ENCODE assay signal across 8 cellular contexts in genomic region chr6:44655368-44656342, GRCh38.
A peak's percentile ranks its signal among the peaks of the same experiment; 100 is the strongest.
DNase-seq lines count a peak whose midpoint lies in the region; ATAC-seq and TF ChIP-seq lines count a peak whose summit lies in the region.

No MANE protein-coding gene starts in this region.

- no peak overlapping the region for H3K27ac ChIP-seq in neural cell (ENCODE audit: low read length)

- TF ChIP-seq CTCF in GM12872 (IDR thresholded peaks at IDR 0.05; ENCODE audit: insufficient read depth, low read depth, low read length) (peak; percentile 96), fibroblast of mammary gland (conservative IDR thresholded peaks at IDR 0.05; ENCODE audit: control insufficient read depth, insufficient read depth, low read depth, low read length) (peak; percentile 89), neural cell (IDR thresholded peaks at IDR 0.05; ENCODE audit: poor library complexity, severe bottlenecking) (peak; percentile 94)

- no peak overlapping the region for H3K9ac ChIP-seq in neural cell (ENCODE audit: low read length)

- peak overlapping the region; percentile 74 to 77 for H3K4me3 Mint-ChIP-seq in activated T-cell treated with anti-CD3 and anti-CD28 coated beads, Interleukin-2, amount 50 U/mL, for 72 hours

- no peak overlapping the region for H3K4me3 ChIP-seq in fibroblast of mammary gland (ENCODE audit: control insufficient read depth, low read depth, low read length)
- H3K4me3 ChIP-seq in neural cell (ENCODE audit: low read length), result no peak overlapping the region

- H3K9me2 ChIP-seq in neural cell (ENCODE audit: insufficient read depth, low read length), result no peaks in the 10 kb centered on the region

- H3K4me1 Mint-ChIP-seq in activated T-cell treated with anti-CD3 and anti-CD28 coated beads, Interleukin-2, amount 50 U/mL, for 72 hours (ENCODE audit: low read depth), result peaks cover 9% of the 10 kb centered on the region

- H3K4me2 ChIP-seq in neural cell (ENCODE audit: low read length), result no peak overlapping the region

- peaks cover 0 to 3% of the 10 kb centered on the region in 2 donors for H3K36me3 Mint-ChIP-seq in activated T-cell treated with anti-CD3 and anti-CD28 coated beads, Interleukin-2, amount 50 U/mL, for 72 hours (ENCODE audit: insufficient read depth in 2 of 2)

- no peaks in the 10 kb centered on the region for H4K20me1 ChIP-seq in neural cell (ENCODE audit: insufficient read depth)

- H2AFZ ChIP-seq in neural cell (ENCODE audit: low read depth, low read length), result peak overlapping the region; percentile 41

- no peaks in the 10 kb centered on the region for H3K27me3 ChIP-seq in neural cell (ENCODE audit: insufficient read depth, low read depth, low read length)

- TF ChIP-seq EP300 in neural cell (conservative IDR thresholded peaks at IDR 0.05; ENCODE audit: poor library complexity, severe bottlenecking), result no peak

- ATAC-seq in activated T-cell treated with anti-CD3 and anti-CD28 coated beads, Interleukin-2, amount 50 U/mL, for 72 hours (replicated peaks in 1 of 2), result peak; percentile 87 to 88
- ATAC-seq in HG03139 (IDR thresholded peaks at IDR 0.05; ENCODE audit: unreplicated experiment), result no peak

- peak overlapping the region; percentile 95 for H3K27ac Mint-ChIP-seq in activated T-cell treated with anti-CD3 and anti-CD28 coated beads, Interleukin-2, amount 50 U/mL, for 72 hours

- TF ChIP-seq RAD21 in neural cell (conservative IDR thresholded peaks at IDR 0.05), result peak; percentile 95

- H3K9me3 ChIP-seq in neural cell (ENCODE audit: low read length), result no peaks in the 10 kb centered on the region

- peaks cover 3% of the 10 kb centered on the region in 2 donors for H3K9me3 Mint-ChIP-seq in activated T-cell treated with anti-CD3 and anti-CD28 coated beads, Interleukin-2, amount 50 U/mL, for 72 hours

- no peaks in the 10 kb centered on the region for H3K36me3 ChIP-seq in neural cell (ENCODE audit: insufficient read depth, low read length)

- H3K27me3 Mint-ChIP-seq in activated T-cell treated with anti-CD3 and anti-CD28 coated beads, Interleukin-2, amount 50 U/mL, for 72 hours (ENCODE audit: low read depth), result peaks cover 7% of the 10 kb centered on the region

- no peaks in the 10 kb centered on the region for H3F3A ChIP-seq in neural cell (ENCODE audit: insufficient read depth, low read length, poor library complexity, severe bottlenecking)

- DNase-seq in HUDEP-2 (lab: John Stamatoyannopoulos, UW; ENCODE audit: unreplicated experiment in 76 of 76) (peak in 46 of 76 experiments; percentile 7 to 66 (median 37)), RPMI8226 (peak; percentile 55), fibroblast of mammary gland (ENCODE audit: low read depth) (peak; percentile 77)
- DNase-seq in activated T-cell treated with anti-CD3 and anti-CD28 coated beads, Interleukin-2, amount 50 U/mL, for 72 hours, result peak; percentile 77 to 89
- DNase-seq in stimulated activated naive CD4-positive, alpha-beta T cell treated with Interleukin-2 at 50 U/mL for 16 hours (lab: John Stamatoyannopoulos, UW), result peak; percentile 69

- no peaks in the 10 kb centered on the region for H3K79me2 ChIP-seq in neural cell (replicated peaks; ENCODE audit: insufficient read depth, low read length)

TF ChIP-seq in neural cell, 6 proteins besides CTCF, POLR2A, EP300 and RAD21:
- TF ChIP-seq POLR2AphosphoS5 (IDR thresholded peaks at IDR 0.05) (no peak), TAF1 (IDR thresholded peaks at IDR 0.05; ENCODE audit: low read depth) (peak; percentile 21), REST (IDR thresholded peaks at IDR 0.05; ENCODE audit: borderline replicate concordance) (no peak), MXI1 (conservative IDR thresholded peaks at IDR 0.05; ENCODE audit: poor library complexity, severe bottlenecking) (no peak), SMC3 (conservative IDR thresholded peaks at IDR 0.05; ENCODE audit: poor library complexity) (peak; percentile 98)
